Comparison of ENCODE assay signal across 29 cellular contexts in genomic region chr9:117926031-117926655, GRCh38.
DNase-seq lines count a peak whose midpoint lies in the region; ATAC-seq, FAIRE-seq and TF ChIP-seq lines count a peak whose summit lies in the region.
"Had no signal": no experiment of that assay in that cellular context is flagged by ENCODE, and none has a peak within 500 bp of the region (broad histone marks: within the 10 kb centered on the region; RNA-seq: fewer than 3 reads in every experiment).

No MANE protein-coding gene starts in this region.

- no peaks in the 10 kb centered on the region for H3K23me2 ChIP-seq in H1 (ENCODE audit: low read depth, low read length)

- no peak overlapping the region for H3K27ac ChIP-seq in GM23338 (ENCODE audit: low read depth)
- no peak overlapping the region for H3K27ac ChIP-seq in H1 (ENCODE audit: low read depth, low read length)
- no peak overlapping the region for H3K27ac ChIP-seq in caudate nucleus (ENCODE audit: low read depth, low read length)
- H3K27ac ChIP-seq: esophagus squamous epithelium, gastrocnemius medialis, hepatocyte, left lung, skin epidermis, thoracic aorta, uterus had no signal

- H3K4ac ChIP-seq in H1 (replicated peaks; ENCODE audit: insufficient read length, low read depth, low read length): no peak overlapping the region

- no peaks in the 10 kb centered on the region for H3K4me1 Mint-ChIP-seq in GM23338
- H3K4me1 Mint-ChIP-seq: activated naive CD4-positive, alpha-beta T cell treated with anti-CD3 and anti-CD28 coated beads, Interleukin-2, amount 50 U/mL, for 24 hours; CD4-positive, CD25-positive, alpha-beta regulatory T cell had no signal

- H3K4me3 Mint-ChIP-seq in GM23338: no peak overlapping the region
- H3K4me3 Mint-ChIP-seq: activated CD8-positive, alpha-beta T cell treated with anti-CD3 and anti-CD28 coated beads for 36 hours; activated naive CD4-positive, alpha-beta T cell treated with anti-CD3 and anti-CD28 coated beads, Interleukin-2, amount 50 U/mL, for 24 hours; activated T-helper 17 cell treated with anti-CD3 and anti-CD28 coated beads, Interleukin-2, amount 50 U/mL, for 72 hours; CD4-positive, CD25-positive, alpha-beta regulatory T cell; HFFc6; stimulated activated naive CD8-positive, alpha-beta T cell treated with anti-CD3 and anti-CD28 coated beads, Interleukin-15, Interleukin-2, amounts not matched to agents 100 ng/mL and 50 ng/mL, for 24 hours had no signal

- H3K4me3 ChIP-seq in GM23338: no peak overlapping the region
- no peak overlapping the region for H3K4me3 ChIP-seq in H1 (ENCODE audit: extremely low read depth in 1 of 4, insufficient read depth in 2 of 4, low read depth in 3 of 4, low read length in 4 of 4)
- H3K4me3 ChIP-seq: esophagus squamous epithelium, gastrocnemius medialis, hepatocyte, left lung, skin epidermis, thoracic aorta, uterus had no signal

- no peak for TF ChIP-seq EP300 in H1 (IDR thresholded peaks at IDR 0.05; ENCODE audit: borderline replicate concordance in 1 of 2, low read depth in 2 of 2, low read length in 2 of 2)

- CTCF ChIA-PET in H1 (lab: Charles Lee; ENCODE audit: partially characterized antibody): interaction anchor here (0.6 to 2.5 kb wide), 6 partner anchors 10 to 244 kb away, joined by 3 to 15 read pairs (median 4); no protein-coding TSS in a partner anchor

- H4K91ac ChIP-seq in H1 (replicated peaks; ENCODE audit: insufficient read length, low read length): no peak overlapping the region

- H3K9me3 Mint-ChIP-seq in GM23338: peaks cover 54% of the 10 kb centered on the region
- H3K9me3 Mint-ChIP-seq: activated CD8-positive, alpha-beta T cell treated with anti-CD3 and anti-CD28 coated beads for 36 hours; stimulated activated naive CD8-positive, alpha-beta T cell treated with anti-CD3 and anti-CD28 coated beads, Interleukin-15, Interleukin-2, amounts not matched to agents 100 ng/mL and 50 ng/mL, for 24 hours had no signal

- no peak overlapping the region for H4K8ac ChIP-seq in H1 (ENCODE audit: extremely low read depth, insufficient read depth, low read length)

- no peak overlapping the region for H3K9ac ChIP-seq in H1 (replicated peaks in 1 of 4; ENCODE audit: extremely low read depth in 1 of 4, low read depth in 3 of 4, low read length in 3 of 4)

- H3K36me3 ChIP-seq in GM23338 (ENCODE audit: insufficient read depth) (no peaks in the 10 kb centered on the region), H1 (ENCODE audit: control insufficient read depth in 2 of 4, insufficient read depth in 4 of 4, low read length in 3 of 4) (no peaks in the 10 kb centered on the region)
- H3K36me3 ChIP-seq: esophagus squamous epithelium, gastrocnemius medialis, left lung, thoracic aorta, uterus had no signal

- H3K18ac ChIP-seq in H1 (ENCODE audit: extremely low read depth, low read length): no peak overlapping the region

- TF ChIP-seq POLR2A in H1 (IDR thresholded peaks at IDR 0.05; ENCODE audit: control extremely low read depth in 1 of 2, low read depth in 2 of 2, low read length in 2 of 2): no peak

- H2AFZ ChIP-seq in GM23338 (no peak overlapping the region), H1 (ENCODE audit: low read length) (no peak overlapping the region)
- H2AFZ ChIP-seq: hepatocyte had no signal

- H2BK15ac ChIP-seq in H1 (ENCODE audit: low read length): no peak overlapping the region

- POLR2A ChIA-PET in H1 (lab: Charles Lee; ENCODE audit: partially characterized antibody): interaction anchor here (0.6 kb wide), 1 partner anchor 184 kb away, joined by 4 read pairs; no protein-coding TSS in a partner anchor

- DNase-seq in GM23338 (ENCODE audit: low spot score): peak; percentile 11
- peak; percentile 12 for DNase-seq in NCI-H524 treated with DMSO at 0.1 percent for 48 hours (lab: John Stamatoyannopoulos, UW)
- DNase-seq in H1 (ENCODE audit: low read depth in 1 of 2, low spot score in 2 of 2): no peak
- peak; percentile 61 for DNase-seq in renal cortical epithelial cell (ENCODE audit: low read depth)
- no peak for DNase-seq in caudate nucleus (lab: John Stamatoyannopoulos, UW)
- no peak for DNase-seq in NCI-H1105 (lab: John Stamatoyannopoulos, UW)
- no peak for DNase-seq in GM19240 (ENCODE audit: insufficient read length, low spot score)
- DNase-seq: activated CD4-positive, alpha-beta T cell treated with anti-CD3 and anti-CD28 coated beads for 1 hour; activated CD8-positive, alpha-beta T cell treated with anti-CD3 and anti-CD28 coated beads for 36 hours; CD4-positive, CD25-positive, alpha-beta regulatory T cell; esophagus squamous epithelium; gastrocnemius medialis; HFFc6; IMR-90; left lung; mesenchymal stem cell; NCI-H2029; NCI-H2227 treated with DMSO at 0.1 percent for 48 hours; NCI-H748 treated with DMSO at 0.1 percent for 48 hours; nucleus accumbens; RPMI8226; T-helper 2 cell; uterus had no signal

- TF ChIP-seq RAD21 in H1 (IDR thresholded peaks at IDR 0.05 in 1 of 2, conservative IDR thresholded peaks at IDR 0.05 in 1 of 2; ENCODE audit: low read depth in 2 of 2, low read length in 2 of 2): no peak

- H2BK20ac ChIP-seq in H1 (ENCODE audit: low read length): no peak overlapping the region

- H4K20me1 ChIP-seq in GM23338 (replicated peaks; ENCODE audit: insufficient read depth) (no peaks in the 10 kb centered on the region), H1 (replicated peaks in 1 of 2; ENCODE audit: control insufficient read depth in 1 of 2, insufficient read depth in 2 of 2, low read length in 2 of 2) (no peaks in the 10 kb centered on the region)

- WGBS in H1 (ENCODE audit: extremely low coverage in 1 of 2, insufficient coverage in 1 of 2, insufficient read length in 1 of 2, insufficient replicate concordance in 2 of 2, low coverage in 1 of 2, low lambda C conversion rate in 2 of 2, missing lambda C conversion rate in 1 of 2), 2 experiments: 82% methylated on average over 5 of the region's 5 CpGs; no CpG with 5 or more reads in 1 of the 2 experiments

- H2BK120ac ChIP-seq in H1 (replicated peaks; ENCODE audit: low read depth, low read length): no peak overlapping the region

- H3K27me3 Mint-ChIP-seq in GM23338 (ENCODE audit: insufficient read depth, low read depth, poor library complexity): no peaks in the 10 kb centered on the region
- H3K27me3 Mint-ChIP-seq: activated CD8-positive, alpha-beta T cell treated with anti-CD3 and anti-CD28 coated beads for 36 hours; CD4-positive, CD25-positive, alpha-beta regulatory T cell had no signal

- H3K14ac ChIP-seq in H1 (ENCODE audit: insufficient read length): no peak overlapping the region

- no peaks in the 10 kb centered on the region for H3F3A ChIP-seq in GM23338 (replicated peaks; ENCODE audit: low read depth)

- H3K56ac ChIP-seq in H1 (replicated peaks; ENCODE audit: insufficient read length, low read depth, low read length): no peak overlapping the region

- FAIRE-seq in H1 (lab: Jason Lieb, UNC): no peak

- H3K4me2 ChIP-seq in GM23338: no peak overlapping the region
- H3K4me2 ChIP-seq in H1 (ENCODE audit: insufficient read depth in 1 of 2, low read depth in 2 of 2, low read length in 2 of 2): no peak overlapping the region
- H3K4me2 ChIP-seq: hepatocyte had no signal

- H2BK12ac ChIP-seq in H1 (ENCODE audit: low read depth, low read length): no peak overlapping the region

- no peak overlapping the region for H2BK5ac ChIP-seq in H1 (ENCODE audit: low read depth, low read length)

- no peaks in the 10 kb centered on the region for H3K79me1 ChIP-seq in H1 (ENCODE audit: low read depth, low read length)

- no peak overlapping the region for H2AK5ac ChIP-seq in H1 (ENCODE audit: low read depth, low read length)

- H3K9me3 ChIP-seq in H1 (ENCODE audit: insufficient read depth in 2 of 2, low read depth in 1 of 2, low read length in 1 of 2): no peaks in the 10 kb centered on the region
- H3K9me3 ChIP-seq: esophagus squamous epithelium, gastrocnemius medialis, left lung, thoracic aorta, uterus had no signal

- H3K79me2 ChIP-seq in GM23338 (replicated peaks; ENCODE audit: insufficient read depth) (no peaks in the 10 kb centered on the region), H1 (ENCODE audit: control insufficient read depth in 1 of 2, insufficient read depth in 2 of 2, low read length in 2 of 2) (no peaks in the 10 kb centered on the region)
- H3K79me2 ChIP-seq: hepatocyte had no signal

- H3K27ac Mint-ChIP-seq in GM23338: no peak overlapping the region
- H3K27ac Mint-ChIP-seq: activated CD8-positive, alpha-beta T cell treated with anti-CD3 and anti-CD28 coated beads for 36 hours; activated naive CD4-positive, alpha-beta T cell treated with anti-CD3 and anti-CD28 coated beads, Interleukin-2, amount 50 U/mL, for 24 hours; activated T-helper 17 cell treated with anti-CD3 and anti-CD28 coated beads, Interleukin-2, amount 50 U/mL, for 72 hours; CD4-positive, CD25-positive, alpha-beta regulatory T cell; HFFc6; stimulated activated naive CD8-positive, alpha-beta T cell treated with anti-CD3 and anti-CD28 coated beads, Interleukin-15, Interleukin-2, amounts not matched to agents 100 ng/mL and 50 ng/mL, for 24 hours had no signal

- no peaks in the 10 kb centered on the region for H3K9me2 ChIP-seq in GM23338 (ENCODE audit: insufficient read depth)

- H3K4me1 ChIP-seq in GM23338 (ENCODE audit: insufficient read depth): peaks cover 3% of the 10 kb centered on the region; the same call in 1 of the 2 replicates
- no peaks in the 10 kb centered on the region for H3K4me1 ChIP-seq in H1 (replicated peaks in 1 of 4; ENCODE audit: control insufficient read depth in 3 of 4, insufficient read depth in 4 of 4, low read length in 3 of 4)
- H3K4me1 ChIP-seq: esophagus squamous epithelium, gastrocnemius medialis, left lung, uterus had no signal

- no peak overlapping the region for H4K5ac ChIP-seq in H1 (ENCODE audit: insufficient read length, low read depth, low read length)

- H3K27me3 ChIP-seq in GM23338 (ENCODE audit: insufficient read depth) (no peaks in the 10 kb centered on the region), H1 (replicated peaks in 1 of 4; ENCODE audit: control insufficient read depth in 3 of 4, extremely low read depth in 1 of 4, insufficient read depth in 3 of 4, low read length in 3 of 4) (no peaks in the 10 kb centered on the region)
- H3K27me3 ChIP-seq: esophagus squamous epithelium, gastrocnemius medialis, hepatocyte, left lung, uterus had no signal

- no peaks in the 10 kb centered on the region for H3K36me3 Mint-ChIP-seq in GM23338 (ENCODE audit: low read depth)
- H3K36me3 Mint-ChIP-seq: activated naive CD4-positive, alpha-beta T cell treated with anti-CD3 and anti-CD28 coated beads, Interleukin-2, amount 50 U/mL, for 24 hours; CD4-positive, CD25-positive, alpha-beta regulatory T cell had no signal

- H3K23ac ChIP-seq in H1 (ENCODE audit: insufficient read length): no peak overlapping the region

- no peak for ATAC-seq in GM23338
- ATAC-seq: activated CD8-positive, alpha-beta T cell treated with anti-CD3 and anti-CD28 coated beads for 36 hours; activated T-helper 17 cell treated with anti-CD3 and anti-CD28 coated beads, Interleukin-2, amount 50 U/mL, for 72 hours; gastrocnemius medialis; left lung had no signal

- TF ChIP-seq CTCF in GM23338 (conservative IDR thresholded peaks at IDR 0.05; ENCODE audit: low read depth in 2 of 2): no peak
- TF ChIP-seq CTCF in H1 (IDR thresholded peaks at IDR 0.05; ENCODE audit: control extremely low read depth in 1 of 3, insufficient read depth in 1 of 3, low read depth in 1 of 3, low read length in 3 of 3): no peak

TF ChIP-seq in H1, 55 proteins besides CTCF, POLR2A, EP300 and RAD21:
- TF ChIP-seq CREB1 (IDR thresholded peaks at IDR 0.05): no peak
- peak; percentile 33; the same call in 1 of the 2 replicates for TF ChIP-seq JUND (IDR thresholded peaks at IDR 0.05; ENCODE audit: low read length)

Comparison
In these comparisons a context has a peak if more than half of its experiments do, and no peak if none do; other contexts are left out.
1. DNase-seq: peak in GM23338 (single experiment), NCI-H524 treated with DMSO at 0.1 percent for 48 hours (single experiment) and renal cortical epithelial cell (single experiment); none in H1 (0 of 2), caudate nucleus (0 of 61), NCI-H1105 (single experiment) and GM19240 (single experiment).